ENCODE assay signal across 1 cellular context in the genomic region with DNA sequence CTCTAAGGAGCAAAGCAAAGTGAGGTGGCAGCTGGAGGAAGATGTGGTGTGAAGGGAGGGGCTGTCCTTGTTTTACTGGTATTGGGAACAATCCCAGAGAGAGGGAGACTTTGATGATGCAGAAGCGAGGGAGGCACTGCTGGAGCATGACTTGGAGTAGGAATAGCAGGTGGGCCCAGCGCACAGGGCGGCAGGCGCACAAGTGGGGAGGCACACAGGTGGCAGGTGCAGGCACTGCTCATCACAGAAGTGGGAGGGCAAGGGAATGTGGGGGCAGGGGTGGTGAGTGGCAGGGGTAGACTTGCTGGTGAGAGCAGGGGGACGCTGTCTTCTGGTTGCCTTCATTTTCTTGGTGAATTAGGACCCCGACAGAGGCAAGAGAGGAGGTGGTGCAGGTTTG.
TF ChIP-seq lines count a peak whose summit lies in the region.

No MANE protein-coding gene starts in this region.

TF ChIP-seq in WTC11, 78 proteins besides CTCF, POLR2A, EP300 and RAD21 (continued from another document):
- TF ChIP-seq, protein P1, sequence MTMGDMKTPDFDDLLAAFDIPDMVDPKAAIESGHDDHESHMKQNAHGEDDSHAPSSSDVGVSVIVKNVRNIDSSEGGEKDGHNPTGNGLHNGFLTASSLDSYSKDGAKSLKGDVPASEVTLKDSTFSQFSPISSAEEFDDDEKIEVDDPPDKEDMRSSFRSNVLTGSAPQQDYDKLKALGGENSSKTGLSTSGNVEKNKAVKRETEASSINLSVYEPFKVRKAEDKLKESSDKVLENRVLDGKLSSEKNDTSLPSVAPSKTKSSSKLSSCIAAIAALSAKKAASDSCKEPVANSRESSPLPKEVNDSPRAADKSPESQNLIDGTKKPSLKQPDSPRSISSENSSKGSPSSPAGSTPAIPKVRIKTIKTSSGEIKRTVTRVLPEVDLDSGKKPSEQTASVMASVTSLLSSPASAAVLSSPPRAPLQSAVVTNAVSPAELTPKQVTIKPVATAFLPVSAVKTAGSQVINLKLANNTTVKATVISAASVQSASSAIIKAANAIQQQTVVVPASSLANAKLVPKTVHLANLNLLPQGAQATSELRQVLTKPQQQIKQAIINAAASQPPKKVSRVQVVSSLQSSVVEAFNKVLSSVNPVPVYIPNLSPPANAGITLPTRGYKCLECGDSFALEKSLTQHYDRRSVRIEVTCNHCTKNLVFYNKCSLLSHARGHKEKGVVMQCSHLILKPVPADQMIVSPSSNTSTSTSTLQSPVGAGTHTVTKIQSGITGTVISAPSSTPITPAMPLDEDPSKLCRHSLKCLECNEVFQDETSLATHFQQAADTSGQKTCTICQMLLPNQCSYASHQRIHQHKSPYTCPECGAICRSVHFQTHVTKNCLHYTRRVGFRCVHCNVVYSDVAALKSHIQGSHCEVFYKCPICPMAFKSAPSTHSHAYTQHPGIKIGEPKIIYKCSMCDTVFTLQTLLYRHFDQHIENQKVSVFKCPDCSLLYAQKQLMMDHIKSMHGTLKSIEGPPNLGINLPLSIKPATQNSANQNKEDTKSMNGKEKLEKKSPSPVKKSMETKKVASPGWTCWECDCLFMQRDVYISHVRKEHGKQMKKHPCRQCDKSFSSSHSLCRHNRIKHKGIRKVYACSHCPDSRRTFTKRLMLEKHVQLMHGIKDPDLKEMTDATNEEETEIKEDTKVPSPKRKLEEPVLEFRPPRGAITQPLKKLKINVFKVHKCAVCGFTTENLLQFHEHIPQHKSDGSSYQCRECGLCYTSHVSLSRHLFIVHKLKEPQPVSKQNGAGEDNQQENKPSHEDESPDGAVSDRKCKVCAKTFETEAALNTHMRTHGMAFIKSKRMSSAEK (CRISPR knock-in tag; IDR thresholded peaks at IDR 0.05; ENCODE audit: borderline replicate concordance): no peak
